8 cellular contexts compared by ENCODE assay signal in the genomic region with DNA sequence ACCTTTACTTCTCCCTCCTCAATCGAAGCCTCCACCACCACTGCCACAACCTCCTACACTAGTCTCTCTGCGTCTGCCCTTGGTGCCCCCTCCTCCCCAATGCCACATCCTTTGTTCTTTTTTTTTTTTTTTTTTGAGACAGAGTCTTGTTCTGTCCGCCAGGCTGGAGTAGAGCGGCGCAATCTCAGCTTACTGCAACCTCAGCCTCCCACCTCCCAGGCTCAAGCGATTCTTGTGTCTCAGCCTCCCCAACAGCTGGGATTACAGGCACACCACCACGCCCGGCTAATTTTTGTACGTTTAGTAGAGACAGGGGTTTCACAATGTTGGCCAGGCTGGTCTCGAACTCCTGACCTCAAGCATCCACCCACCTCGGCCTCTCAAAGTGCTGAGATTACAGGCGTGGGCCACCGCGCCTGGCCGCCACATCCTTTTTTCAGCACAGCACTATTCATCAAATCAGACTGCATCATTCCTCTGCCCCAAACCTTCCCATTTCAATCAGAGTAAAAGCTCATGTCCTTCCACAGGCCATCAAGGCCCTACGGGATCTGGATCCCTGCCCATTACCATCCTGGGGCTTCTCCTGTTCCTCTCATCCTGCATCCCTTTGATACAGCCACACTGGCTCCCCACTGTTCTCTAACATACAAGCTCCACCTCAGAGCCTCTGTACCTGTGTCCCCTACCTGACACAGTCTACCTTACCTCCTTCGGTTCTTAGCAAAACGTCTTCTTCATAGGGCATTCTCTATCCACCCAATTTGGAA. TPM values are rescaled to one million over a fixed set of nuclear protein-coding genes. Genes with fewer than 3 reads are reported as not detected.
DNase-seq lines count a peak whose midpoint lies in the region; ATAC-seq, FAIRE-seq and TF ChIP-seq lines count a peak whose summit lies in the region.

No MANE protein-coding gene starts in this region.

- no peak overlapping the region for H2AFZ ChIP-seq in K562 (ENCODE audit: low read depth, low read length)

- in situ Hi-C loops in K562 (cut with MboI), result no loop called here

- no peak for TF ChIP-seq RAD21 in K562 (CRISPR knock-in tag; conservative IDR thresholded peaks at IDR 0.05 in 1 of 2, IDR thresholded peaks at IDR 0.05 in 1 of 2)

- WGBS in K562 (ENCODE audit: insufficient coverage, low coverage, missing lambda C conversion rate), result 42% methylated on average over 16 of the region's 18 CpGs
- WGBS in ovary, 3 donors, result 61 to 64% (median 61%) methylated on average over 18 of the region's 18 CpGs
- 52 to 64% methylated on average over 4 to 17 of the region's 18 CpGs for WGBS in gastroesophageal sphincter (ENCODE audit: low coverage in 1 of 2), 2 donors

- no peaks in the 10 kb centered on the region for H3K9me3 ChIP-seq in BLaER1 treated with 17β-estradiol and CSF1 and Interleukin-3, amounts not matched to agents 10 nM and 100 nM (replicated peaks in 1 of 11)
- H3K9me3 ChIP-seq in K562 (replicated peaks; ENCODE audit: control insufficient read depth, insufficient read depth, low read depth, low read length) (no peaks in the 10 kb centered on the region), ovary (no peaks in the 10 kb centered on the region), gastroesophageal sphincter (no peaks in the 10 kb centered on the region)

- H4K20me1 ChIP-seq in BLaER1 treated with 17β-estradiol and CSF1 and Interleukin-3, amounts not matched to agents 10 nM and 100 nM, result peaks cover 44 to 67% (median 63%) of the 10 kb centered on the region in 11 experiments; a peak in 21 of 22 replicates
- peaks cover 26% of the 10 kb centered on the region; the same call in 1 of the 2 replicates for H4K20me1 ChIP-seq in K562 (replicated peaks; ENCODE audit: control insufficient read depth, insufficient read depth, low read length)

- no peak for TF ChIP-seq POLR2A in K562 (conservative IDR thresholded peaks at IDR 0.05)
- no peak for TF ChIP-seq POLR2A in ovary (IDR thresholded peaks at IDR 0.05)
- TF ChIP-seq POLR2A in gastroesophageal sphincter (IDR thresholded peaks at IDR 0.05), result no peak

- no peaks in the 10 kb centered on the region for H3K27me3 ChIP-seq in BLaER1 treated with 17β-estradiol and CSF1 and Interleukin-3, amounts not matched to agents 10 nM and 100 nM
- H3K27me3 ChIP-seq in K562 (ENCODE audit: control insufficient read depth in 2 of 2, insufficient read depth in 2 of 2, low read length in 2 of 2) (no peaks in the 10 kb centered on the region), ovary (no peaks in the 10 kb centered on the region), gastroesophageal sphincter (no peaks in the 10 kb centered on the region)

- POLR2A ChIA-PET in K562 (lab: Yijun Ruan, JAX), result interaction anchor here (0.5 to 2.3 kb wide), 5 partner anchors 10 to 74 kb away, joined by 3 to 10 read pairs (median 3); no protein-coding TSS in a partner anchor

- H3K79me2 ChIP-seq in K562 (ENCODE audit: control insufficient read depth, insufficient read depth, low read length), result peaks cover 59% of the 10 kb centered on the region

- no peaks in the 10 kb centered on the region for H3K9me1 ChIP-seq in K562 (ENCODE audit: control insufficient read depth, insufficient read depth, low read length)

- TF ChIP-seq CTCF in K562 (IDR thresholded peaks at IDR 0.05 in 2 of 3, conservative IDR thresholded peaks at IDR 0.05 in 1 of 3; ENCODE audit: insufficient read depth in 2 of 3, low read depth in 1 of 3, low read length in 3 of 3) (no peak), ovary (IDR thresholded peaks at IDR 0.05) (no peak), gastroesophageal sphincter (IDR thresholded peaks at IDR 0.05) (no peak)

- no TSS peak for BruUV-seq in K562 (replicated peaks; lab: Mats Ljungman, UMichigan)

- DNase-seq in MV-4-11 (lab: John Stamatoyannopoulos, UW) (peak; percentile 21), K562 (ENCODE audit: extremely low read depth in 1 of 4, low spot score in 3 of 4) (no peak), ovary (no peak), GM19239 (ENCODE audit: insufficient read length, low spot score) (no peak), NCI-H2171 treated with DMSO at 0.1 percent for 48 hours (lab: John Stamatoyannopoulos, UW) (no peak)

- peaks cover 16 to 21% (median 20%) of the 10 kb centered on the region in 11 experiments for H3K36me3 ChIP-seq in BLaER1 treated with 17β-estradiol and CSF1 and Interleukin-3, amounts not matched to agents 10 nM and 100 nM
- H3K36me3 ChIP-seq in K562 (ENCODE audit: control insufficient read depth, insufficient read depth, low read length), result peaks cover 15% of the 10 kb centered on the region
- H3K36me3 ChIP-seq in ovary, result no peaks in the 10 kb centered on the region
- H3K36me3 ChIP-seq in gastroesophageal sphincter, result peaks cover 0 to 17% of the 10 kb centered on the region in 2 donors

- peak overlapping the region; percentile 84 to 96 (median 90) for H3K4me3 ChIP-seq in BLaER1 treated with 17β-estradiol and CSF1 and Interleukin-3, amounts not matched to agents 10 nM and 100 nM
- H3K4me3 ChIP-seq in K562, result peak overlapping the region; percentile 96; the same call in 1 of the 2 replicates
- H3K4me3 ChIP-seq in ovary, result peak overlapping the region; percentile 99
- peak overlapping the region in 1 of 2 donors; percentile 99 for H3K4me3 ChIP-seq in gastroesophageal sphincter

- TF ChIP-seq EP300 in K562 (IDR thresholded peaks at IDR 0.05; ENCODE audit: low read length) (no peak), ovary (IDR thresholded peaks at IDR 0.05) (no peak), gastroesophageal sphincter (IDR thresholded peaks at IDR 0.05) (no peak)

- CTCF ChIA-PET in K562 (lab: Yijun Ruan, JAX; ENCODE audit: low intra/inter-chr PET ratio), result no interaction called here

- peak overlapping the region; percentile 82 to 99 (median 95) for H3K4me2 ChIP-seq in BLaER1 treated with 17β-estradiol and CSF1 and Interleukin-3, amounts not matched to agents 10 nM and 100 nM
- peak overlapping the region; percentile 79 for H3K4me2 ChIP-seq in K562 (ENCODE audit: insufficient read depth, low read length)

- H3K4me1 ChIP-seq in BLaER1 treated with 17β-estradiol and CSF1 and Interleukin-3, amounts not matched to agents 10 nM and 100 nM, result peaks cover 34 to 43% (median 39%) of the 10 kb centered on the region in 10 experiments
- peaks cover 12 to 25% of the 10 kb centered on the region in 2 experiments for H3K4me1 ChIP-seq in K562 (replicated peaks in 1 of 2; ENCODE audit: control insufficient read depth in 2 of 2, insufficient read depth in 2 of 2, low read length in 2 of 2)
- peaks cover 10% of the 10 kb centered on the region for H3K4me1 ChIP-seq in ovary (ENCODE audit: insufficient read depth)
- H3K4me1 ChIP-seq in gastroesophageal sphincter, result peaks cover 7 to 54% (median 11%) of the 10 kb centered on the region in 3 donors

- FAIRE-seq in K562 (lab: Jason Lieb, UNC) (no peak), GM19239 (lab: Jason Lieb, UNC) (no peak)

- peak overlapping the region; percentile 86 to 96 (median 93) for H3K9ac ChIP-seq in BLaER1 treated with 17β-estradiol and CSF1 and Interleukin-3, amounts not matched to agents 10 nM and 100 nM
- peak overlapping the region; percentile 77 to 91; a peak in 2 of 4 replicates for H3K9ac ChIP-seq in K562 (ENCODE audit: insufficient read depth in 1 of 2, low read depth in 2 of 2, low read length in 2 of 2)

- no peak for ATAC-seq in K562
- ATAC-seq in GM19455 (IDR thresholded peaks at IDR 0.05; ENCODE audit: unreplicated experiment), result no peak
- no peak for ATAC-seq in gastroesophageal sphincter

- intact Hi-C loops in K562 (cut with micrococcal nuclease) (no loop called here), ovary (cut with DNase I) (loop anchor here in 1 of 4 donors (10.0 kb wide), 1 partner anchor 58 kb away; no protein-coding TSS in a partner anchor)

- peak overlapping the region in 8 of 11 experiments; percentile 10 to 94 (median 88); a peak in 10 of 22 replicates for H3K27ac ChIP-seq in BLaER1 treated with 17β-estradiol and CSF1 and Interleukin-3, amounts not matched to agents 10 nM and 100 nM
- H3K27ac ChIP-seq in K562 (ENCODE audit: extremely low read depth, low read depth, low read length) (no peak overlapping the region), ovary (no peak overlapping the region), gastroesophageal sphincter (no peak overlapping the region)

RNA-seq across cellular contexts. Expression of a gene that starts 2.0 kb away (rescaled TPM):
- total RNA-seq in K562 (2011; cell fraction: chromatin; rRNA removed; ENCODE audit: low replicate concordance), result 17.7 and 34.3 TPM in 2 replicates
- 11.2 and 16.2 TPM in 2 replicates for total RNA-seq in K562 (2011; cell fraction: nucleolus; rRNA removed)
- 12.0 and 16.3 TPM in 2 replicates for total RNA-seq in K562 (2011; cell fraction: nucleoplasm; rRNA removed)
- total RNA-seq in K562 (2014; rRNA removed) (15.8 and 16.0 TPM in 2 replicates), K562 (2014; rRNA removed; fragmentation: Illumina TruSeq; extraction: Trizol) (14.8 and 17.4 TPM in 2 replicates), K562 (2015; rRNA removed; fragmentation: Illumina TruSeq; extraction: Trizol) (16.8 and 17.0 TPM in 2 replicates), K562 (2021) (12.4 and 13.8 TPM in 2 replicates), ovary (10 to 100 TPM; 18.9 to 30.5 (median 20.6) TPM), gastroesophageal sphincter (10 to 100 TPM; 17.5 to 32.7 (median 22.7) TPM)
- polyA plus RNA-seq in K562 (2011; rRNA removed) (6.1 and 10.3 TPM in 2 replicates), K562 (2014; fragmentation: Illumina TruSeq; extraction: Trizol) (3.0 and 3.5 TPM in 2 replicates), K562 (2014; fragmentation: Nextera tagmentation; extraction: Ambion mirVana) (under 1 TPM; 0.20 to 0.28 TPM), K562 (2014; rRNA removed) (5.0 and 5.2 TPM in 2 replicates), ovary (1 to 10 TPM; 2.7 to 3.9 TPM)
- 4.1 and 5.8 TPM in 2 replicates for polyA plus RNA-seq in K562 (2011; cell fraction: cytosol; rRNA removed)
- polyA plus RNA-seq in K562 (2011; cell fraction: nucleus; rRNA removed), result 2.9 and 3.2 TPM in 2 replicates
- 1.4 TPM in 2 replicates for polyA plus RNA-seq in K562 (2012)
- 35.7 and 66.8 TPM in 2 replicates for polyA minus RNA-seq in K562 (2011; rRNA and poly(A)+ RNA removed)
- 9.8 and 21.5 TPM in 2 replicates for polyA minus RNA-seq in K562 (2011; cell fraction: cytosol; rRNA and poly(A)+ RNA removed)
- polyA minus RNA-seq in K562 (2011; cell fraction: nucleus; rRNA and poly(A)+ RNA removed), result 4.6 and 6.0 TPM in 2 replicates

RNA-seq across cellular contexts. Expression of a gene that starts 25.6 kb away (rescaled TPM):
- 0.67 and 1.6 TPM in 2 replicates for total RNA-seq in K562 (2011; cell fraction: chromatin; rRNA removed; ENCODE audit: low replicate concordance)
- 0.33 and 0.39 TPM in 2 replicates for total RNA-seq in K562 (2011; cell fraction: nucleolus; rRNA removed)
- 0.76 and 1.2 TPM in 2 replicates for total RNA-seq in K562 (2011; cell fraction: nucleoplasm; rRNA removed)
- total RNA-seq in K562 (2014; rRNA removed) (not detected in 2 replicates), K562 (2014; rRNA removed; fragmentation: Illumina TruSeq; extraction: Trizol) (not detected in 2 replicates), K562 (2015; rRNA removed; fragmentation: Illumina TruSeq; extraction: Trizol) (not detected in 2 replicates), K562 (2021) (not detected in 2 replicates), ovary (under 1 TPM; 0.13 to 0.60 (median 0.23) TPM), gastroesophageal sphincter (1 to 10 TPM in 2 of 4 donors, under 1 TPM in 2; 0.62 to 2.7 (median 1.4) TPM)
- polyA plus RNA-seq in K562 (2011; rRNA removed) (0.30 and 0.56 TPM in 2 replicates), K562 (2014; fragmentation: Illumina TruSeq; extraction: Trizol) (0.07 TPM in 1 of 2 replicates, not detected in the other), K562 (2014; fragmentation: Nextera tagmentation; extraction: Ambion mirVana) (under 1 TPM; 0.06 to 0.17 TPM), K562 (2014; rRNA removed) (not detected in 2 replicates), ovary (under 1 TPM; 0.21 to 0.57 TPM)
- 0.13 and 0.21 TPM in 2 replicates for polyA plus RNA-seq in K562 (2011; cell fraction: cytosol; rRNA removed)
- 0.72 and 1.1 TPM in 2 replicates for polyA plus RNA-seq in K562 (2011; cell fraction: nucleus; rRNA removed)
- 0.09 and 0.11 TPM in 2 replicates for polyA plus RNA-seq in K562 (2012)
- polyA minus RNA-seq in K562 (2011; rRNA and poly(A)+ RNA removed), result 0.14 and 0.24 TPM in 2 replicates
- polyA minus RNA-seq in K562 (2011; cell fraction: cytosol; rRNA and poly(A)+ RNA removed), result not detected in 2 replicates
- not detected in 2 replicates for polyA minus RNA-seq in K562 (2011; cell fraction: nucleus; rRNA and poly(A)+ RNA removed)

RNA-seq across cellular contexts. Expression of a gene that starts 27.2 kb away (rescaled TPM):
- total RNA-seq in K562 (2011; cell fraction: chromatin; rRNA removed; ENCODE audit: low replicate concordance), result 92.4 and 177 TPM in 2 replicates
- 104 and 115 TPM in 2 replicates for total RNA-seq in K562 (2011; cell fraction: nucleolus; rRNA removed)
- total RNA-seq in K562 (2011; cell fraction: nucleoplasm; rRNA removed), result 81.6 and 114 TPM in 2 replicates
- 91.7 and 116 TPM in 2 replicates for total RNA-seq in K562 (2014; rRNA removed)
- 85.0 and 90.4 TPM in 2 replicates for total RNA-seq in K562 (2014; rRNA removed; fragmentation: Illumina TruSeq; extraction: Trizol)
- total RNA-seq in K562 (2015; rRNA removed; fragmentation: Illumina TruSeq; extraction: Trizol), result 72.2 and 74.5 TPM in 2 replicates
- 80.6 and 82.6 TPM in 2 replicates for total RNA-seq in K562 (2021)
- polyA plus RNA-seq in K562 (2011; rRNA removed), result 89.5 and 166 TPM in 2 replicates
- 96.2 and 122 TPM in 2 replicates for polyA plus RNA-seq in K562 (2011; cell fraction: cytosol; rRNA removed)
- polyA plus RNA-seq in K562 (2011; cell fraction: nucleus; rRNA removed), result 125 and 160 TPM in 2 replicates
- 75.6 and 85.4 TPM in 2 replicates for polyA plus RNA-seq in K562 (2012)
- polyA plus RNA-seq in K562 (2014; fragmentation: Illumina TruSeq; extraction: Trizol), result 119 and 127 TPM in 2 replicates
- polyA plus RNA-seq in K562 (2014; fragmentation: Nextera tagmentation; extraction: Ambion mirVana), result 10 to 100 TPM in 1 of 2 experiments, 1 to 10 TPM in 1; 2.0 to 10.8 TPM
- 96.7 and 98.3 TPM in 2 replicates for polyA plus RNA-seq in K562 (2014; rRNA removed)
- polyA minus RNA-seq in K562 (2011; rRNA and poly(A)+ RNA removed), result 76.2 and 124 TPM in 2 replicates
- polyA minus RNA-seq in K562 (2011; cell fraction: cytosol; rRNA and poly(A)+ RNA removed), result 30.3 and 44.0 TPM in 2 replicates
- polyA minus RNA-seq in K562 (2011; cell fraction: nucleus; rRNA and poly(A)+ RNA removed), result 28.5 and 42.4 TPM in 2 replicates
- 10 to 100 TPM; 34.5 to 65.4 (median 48.8) TPM for total RNA-seq in ovary
- polyA plus RNA-seq in ovary, result 100 to 1,000 TPM in 1 of 2 donors, 10 to 100 TPM in 1; 71.0 to 106 TPM
- 10 to 100 TPM; 64.8 to 83.7 (median 71.5) TPM for total RNA-seq in gastroesophageal sphincter

RNA-seq across cellular contexts. Expression of a gene that starts 50.5 kb away (rescaled TPM):
- total RNA-seq in K562 (2011; cell fraction: chromatin; rRNA removed; ENCODE audit: low replicate concordance), result 17.5 and 38.2 TPM in 2 replicates
- 21.8 and 23.9 TPM in 2 replicates for total RNA-seq in K562 (2011; cell fraction: nucleolus; rRNA removed)
- total RNA-seq in K562 (2011; cell fraction: nucleoplasm; rRNA removed), result 14.6 and 17.6 TPM in 2 replicates
- 1.3 and 1.6 TPM in 2 replicates for total RNA-seq in K562 (2014; rRNA removed)
- total RNA-seq in K562 (2014; rRNA removed; fragmentation: Illumina TruSeq; extraction: Trizol), result 0.57 and 0.76 TPM in 2 replicates
- 0.72 and 0.94 TPM in 2 replicates for total RNA-seq in K562 (2015; rRNA removed; fragmentation: Illumina TruSeq; extraction: Trizol)
- 2.6 and 3.0 TPM in 2 replicates for total RNA-seq in K562 (2021)
- polyA plus RNA-seq in K562 (2011; rRNA removed), result 1.5 and 7.1 TPM in 2 replicates
- polyA plus RNA-seq in K562 (2011; cell fraction: cytosol; rRNA removed), result 4.0 and 4.6 TPM in 2 replicates
- 28.3 and 44.3 TPM in 2 replicates for polyA plus RNA-seq in K562 (2011; cell fraction: nucleus; rRNA removed)
- 2.7 and 3.1 TPM in 2 replicates for polyA plus RNA-seq in K562 (2012)
- polyA plus RNA-seq in K562 (2014; fragmentation: Illumina TruSeq; extraction: Trizol), result 2.0 and 2.7 TPM in 2 replicates
- under 1 TPM in 1 of 2 experiments, not detected in 1; 0.03 TPM for polyA plus RNA-seq in K562 (2014; fragmentation: Nextera tagmentation; extraction: Ambion mirVana)
- 2.5 and 6.5 TPM in 2 replicates for polyA plus RNA-seq in K562 (2014; rRNA removed)
- 0.63 and 1.1 TPM in 2 replicates for polyA minus RNA-seq in K562 (2011; rRNA and poly(A)+ RNA removed)
- polyA minus RNA-seq in K562 (2011; cell fraction: cytosol; rRNA and poly(A)+ RNA removed), result 1.6 and 4.7 TPM in 2 replicates
- polyA minus RNA-seq in K562 (2011; cell fraction: nucleus; rRNA and poly(A)+ RNA removed), result 2.6 and 5.1 TPM in 2 replicates
- 100 to 1,000 TPM in 2 of 7 donors, 10 to 100 TPM in 5; 37.1 to 106 (median 82.5) TPM for total RNA-seq in ovary
- polyA plus RNA-seq in ovary, result 10 to 100 TPM; 76.2 to 80.0 TPM
- total RNA-seq in gastroesophageal sphincter, result 10 to 100 TPM; 33.7 to 43.2 (median 38.2) TPM

RNA-seq across cellular contexts. Expression of a gene that starts 51.5 kb away (rescaled TPM):
- total RNA-seq in K562 (2011; cell fraction: chromatin; rRNA removed; ENCODE audit: low replicate concordance), result 2.3 and 6.4 TPM in 2 replicates
- 5.1 and 7.0 TPM in 2 replicates for total RNA-seq in K562 (2011; cell fraction: nucleolus; rRNA removed)
- 4.8 and 6.9 TPM in 2 replicates for total RNA-seq in K562 (2011; cell fraction: nucleoplasm; rRNA removed)
- 2.4 and 3.0 TPM in 2 replicates for total RNA-seq in K562 (2014; rRNA removed)
- 0.26 and 0.69 TPM in 2 replicates for total RNA-seq in K562 (2014; rRNA removed; fragmentation: Illumina TruSeq; extraction: Trizol)
- total RNA-seq in K562 (2015; rRNA removed; fragmentation: Illumina TruSeq; extraction: Trizol), result 1.5 and 1.9 TPM in 2 replicates
- total RNA-seq in K562 (2021), result 1.9 and 2.4 TPM in 2 replicates
- 1.0 and 1.2 TPM in 2 replicates for polyA plus RNA-seq in K562 (2011; rRNA removed)
- 1.4 and 2.5 TPM in 2 replicates for polyA plus RNA-seq in K562 (2011; cell fraction: cytosol; rRNA removed)
- 0.88 and 1.4 TPM in 2 replicates for polyA plus RNA-seq in K562 (2011; cell fraction: nucleus; rRNA removed)
- 2.6 and 3.4 TPM in 2 replicates for polyA plus RNA-seq in K562 (2012)
- 0.95 and 1.00 TPM in 2 replicates for polyA plus RNA-seq in K562 (2014; fragmentation: Illumina TruSeq; extraction: Trizol)
- under 1 TPM; 0.10 to 0.39 TPM for polyA plus RNA-seq in K562 (2014; fragmentation: Nextera tagmentation; extraction: Ambion mirVana)
- 3.3 and 3.7 TPM in 2 replicates for polyA plus RNA-seq in K562 (2014; rRNA removed)
- 0.57 and 1.1 TPM in 2 replicates for polyA minus RNA-seq in K562 (2011; rRNA and poly(A)+ RNA removed)
- polyA minus RNA-seq in K562 (2011; cell fraction: cytosol; rRNA and poly(A)+ RNA removed), result 1.8 and 2.3 TPM in 2 replicates
- 1.6 and 2.0 TPM in 2 replicates for polyA minus RNA-seq in K562 (2011; cell fraction: nucleus; rRNA and poly(A)+ RNA removed)
- 10 to 100 TPM; 13.2 to 22.1 (median 16.3) TPM for total RNA-seq in ovary
- polyA plus RNA-seq in ovary, result 10 to 100 TPM in 1 of 2 donors, 1 to 10 TPM in 1; 7.7 to 10.6 TPM
- 10 to 100 TPM in 3 of 4 donors, 1 to 10 TPM in 1; 8.3 to 20.9 (median 19.1) TPM for total RNA-seq in gastroesophageal sphincter

Comparison
In these comparisons a context has a peak if more than half of its experiments do, and no peak if none do; other contexts are left out.
1. H3K27ac ChIP-seq: peak in BLaER1 treated with 17β-estradiol and CSF1 and Interleukin-3, amounts not matched to agents 10 nM and 100 nM (8 of 11); none in K562 (single experiment), ovary (0 of 2) and gastroesophageal sphincter (0 of 4).